1 cellular context compared by ENCODE assay signal in the genomic region with DNA sequence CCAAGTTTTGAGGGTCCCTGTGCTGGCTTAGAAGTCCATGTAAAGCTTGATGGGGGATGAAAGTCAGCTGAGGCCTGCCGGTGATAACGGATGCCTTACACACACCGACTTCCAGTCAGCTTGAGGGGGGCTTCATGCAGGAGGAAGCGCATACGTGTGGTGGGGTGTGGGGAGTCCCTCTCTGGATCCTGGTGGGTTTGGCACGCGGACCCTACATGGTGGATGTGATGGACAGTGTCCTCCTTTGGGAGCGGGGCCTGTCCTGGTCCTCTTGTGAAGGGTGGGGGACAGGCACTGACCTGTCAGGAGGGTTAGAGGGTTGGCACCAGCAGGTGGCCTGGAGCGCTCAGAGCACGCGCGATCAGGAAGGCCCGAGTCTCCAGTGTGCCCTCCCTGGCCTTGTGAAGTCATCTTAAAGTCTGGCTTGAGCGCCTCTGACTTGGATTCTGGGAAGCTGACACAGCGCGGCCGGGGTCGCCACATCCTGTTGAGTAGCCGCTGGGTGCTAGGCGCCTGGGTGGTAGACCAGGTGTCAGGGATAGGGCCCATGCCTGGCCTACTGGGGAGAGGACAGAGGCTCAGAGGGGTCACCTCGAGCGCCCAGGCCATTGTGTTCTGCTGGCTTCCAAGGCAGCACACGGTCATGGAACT.
TF ChIP-seq lines count a peak whose summit lies in the region.

No MANE protein-coding gene starts in this region.

TF ChIP-seq in HCT116, 20 proteins besides CTCF, POLR2A, EP300 and RAD21 (continued from another document):
- TF ChIP-seq, protein P1, sequence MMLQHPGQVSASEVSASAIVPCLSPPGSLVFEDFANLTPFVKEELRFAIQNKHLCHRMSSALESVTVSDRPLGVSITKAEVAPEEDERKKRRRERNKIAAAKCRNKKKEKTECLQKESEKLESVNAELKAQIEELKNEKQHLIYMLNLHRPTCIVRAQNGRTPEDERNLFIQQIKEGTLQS (IDR thresholded peaks at IDR 0.05), result no peak
- TF ChIP-seq EGR1 (IDR thresholded peaks at IDR 0.05; ENCODE audit: low read depth) (no peak), YY1 (IDR thresholded peaks at IDR 0.05; ENCODE audit: extremely low read depth, insufficient replicate concordance, low read depth, low read length) (no peak), POLR2AphosphoS5 (IDR thresholded peaks at IDR 0.05; ENCODE audit: low read depth, low read length) (no peak), ELF1 (IDR thresholded peaks at IDR 0.05; ENCODE audit: borderline replicate concordance, low read depth) (no peak), SP1 (IDR thresholded peaks at IDR 0.05; ENCODE audit: low read depth) (no peak)
